In genomic region chr7:28417321-28417940, GRCh38 we compare ENCODE assay signal across 16 cellular contexts. TPM values are rescaled to one million over a fixed set of nuclear protein-coding genes. Genes with fewer than 3 reads are reported as not detected.
"Had no signal": no experiment of that assay in that cellular context is flagged by ENCODE, and none has a peak within 500 bp of the region (broad histone marks: within the 10 kb centered on the region; RNA-seq: fewer than 3 reads in every experiment).

No MANE protein-coding gene starts in this region.

- DNase-seq: cortex of kidney; dorsolateral prefrontal cortex; effector CD8-positive, alpha-beta T cell; islet precursor cell; naive thymus-derived CD8-positive, alpha-beta T cell; posterior cingulate gyrus; right lobe of liver; stimulated activated CD4-positive, alpha-beta T cell treated with anti-CD3 and anti-CD28 coated beads, Interleukin-2, amount 100 ng/mL, for 24 hours; stimulated activated CD4-positive, alpha-beta T cell treated with anti-CD3 and anti-CD28 coated beads, Interleukin-4, amount 100 ng/mL, for 4 hours; stimulated activated naive B cell treated with anti-CD40 and anti-IgM and Interleukin-4, amounts not matched to agents 10 μg/mL and 1 μg/mL and 100 μg/mL, for 72 hours; stimulated activated naive CD8-positive, alpha-beta T cell treated with anti-CD3 and anti-CD28 coated beads, Interleukin-15, amount 100 ng/mL, for 72 hours; testis; transverse colon had no signal

- H3K27me3 ChIP-seq: testis had no signal

- H3K9me3 ChIP-seq: right lobe of liver, testis, transverse colon had no signal

- ATAC-seq: naive thymus-derived CD8-positive, alpha-beta T cell; right lobe of liver; stimulated activated naive B cell treated with anti-CD40 and anti-IgM and Interleukin-4, amounts not matched to agents 10 μg/mL and 1 μg/mL and 100 μg/mL, for 72 hours; stimulated activated naive CD8-positive, alpha-beta T cell treated with anti-CD3 and anti-CD28 coated beads, Interleukin-15, amount 100 ng/mL, for 72 hours had no signal

- H3K36me3 Mint-ChIP-seq: naive thymus-derived CD8-positive, alpha-beta T cell; stimulated activated naive B cell treated with anti-CD40 and anti-IgM and Interleukin-4, amounts not matched to agents 10 μg/mL and 1 μg/mL and 100 μg/mL, for 72 hours had no signal

- H3K4me3 ChIP-seq: dorsolateral prefrontal cortex, right lobe of liver, skin epidermis, testis, transverse colon had no signal

- H3K27ac ChIP-seq: right lobe of liver, skin epidermis, testis, transverse colon had no signal

- H3K4me3 Mint-ChIP-seq: central memory CD8-positive, alpha-beta T cell; naive thymus-derived CD8-positive, alpha-beta T cell; neural crest cell; stimulated activated naive B cell treated with anti-CD40 and anti-IgM and Interleukin-4, amounts not matched to agents 10 μg/mL and 1 μg/mL and 100 μg/mL, for 72 hours; stimulated activated naive CD8-positive, alpha-beta T cell treated with anti-CD3 and anti-CD28 coated beads, Interleukin-15, amount 100 ng/mL, for 72 hours had no signal

- H3K9me3 Mint-ChIP-seq: central memory CD8-positive, alpha-beta T cell; naive thymus-derived CD8-positive, alpha-beta T cell; neural crest cell; stimulated activated naive B cell treated with anti-CD40 and anti-IgM and Interleukin-4, amounts not matched to agents 10 μg/mL and 1 μg/mL and 100 μg/mL, for 72 hours; stimulated activated naive CD8-positive, alpha-beta T cell treated with anti-CD3 and anti-CD28 coated beads, Interleukin-15, amount 100 ng/mL, for 72 hours had no signal

- H3K27ac Mint-ChIP-seq: naive thymus-derived CD8-positive, alpha-beta T cell; stimulated activated naive B cell treated with anti-CD40 and anti-IgM and Interleukin-4, amounts not matched to agents 10 μg/mL and 1 μg/mL and 100 μg/mL, for 72 hours; stimulated activated naive CD8-positive, alpha-beta T cell treated with anti-CD3 and anti-CD28 coated beads, Interleukin-15, amount 100 ng/mL, for 72 hours had no signal

- H3K4me1 ChIP-seq: right lobe of liver had no signal

RNA-seq across cellular contexts. Expression of gene CREB5, which starts 5.1 kb away (rescaled TPM):
- polyA plus RNA-seq: naive thymus-derived CD8-positive, alpha-beta T cell had no signal
